Comparison of ENCODE assay signal across 29 cellular contexts in the genomic region with DNA sequence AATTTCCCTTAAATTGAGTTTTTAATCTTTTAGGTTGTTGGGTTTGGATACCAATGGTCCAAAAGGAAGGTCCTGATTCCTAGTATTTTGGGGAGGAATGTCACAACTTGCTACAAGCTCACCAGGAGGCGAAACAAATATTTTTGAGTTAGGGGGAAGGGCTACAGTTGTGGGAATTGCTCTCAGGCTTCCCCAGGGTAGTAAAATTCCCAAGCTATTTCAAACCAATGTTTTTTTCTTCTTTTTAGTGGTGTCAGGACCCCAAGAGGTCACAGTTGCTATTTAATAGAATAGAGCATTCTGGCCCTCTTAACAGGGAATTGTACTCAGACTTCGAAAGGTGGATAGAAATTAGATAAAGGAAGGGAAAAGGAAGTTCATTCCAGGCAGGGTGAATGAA.
"Had no signal": no experiment of that assay in that cellular context is flagged by ENCODE, and none has a peak within 500 bp of the region (broad histone marks: within the 10 kb centered on the region; RNA-seq: fewer than 3 reads in every experiment).

No MANE protein-coding gene starts in this region.

- H3K36me3 Mint-ChIP-seq: activated naive CD4-positive, alpha-beta T cell treated with anti-CD3 and anti-CD28 coated beads, Interleukin-2, amount 50 U/mL, for 24 hours; stimulated activated effector memory CD8-positive, alpha-beta T cell treated with anti-CD3 and anti-CD28 coated beads, Interleukin-12 subunit alpha, Interleukin-12 subunit beta, amount 100 ng/mL, for 72 hours had no signal

- H3K9me3 ChIP-seq: gastrocnemius medialis, right lobe of liver, tibial artery had no signal

- H3K4me3 Mint-ChIP-seq: activated CD8-positive, alpha-beta T cell treated with anti-CD3 and anti-CD28 coated beads for 36 hours; activated naive CD4-positive, alpha-beta T cell treated with anti-CD3 and anti-CD28 coated beads, Interleukin-2, amount 50 U/mL, for 24 hours; activated naive CD8-positive, alpha-beta T cell treated with anti-CD3 and anti-CD28 coated beads, Interleukin-2, amount 50 U/mL, for 24 hours; activated T-cell treated with anti-CD3 and anti-CD28 coated beads, Interleukin-2, amount 50 U/mL, for 4 hours; activated T-helper 17 cell treated with anti-CD3 and anti-CD28 coated beads, Interleukin-2, amount 50 U/mL, for 72 hours; dendritic cell treated with granulocyte-macrophage colony-stimulating factor and Interleukin-4, amounts not matched to agents 40 ng/mL and 50 ng/mL, for 4 days; natural killer cell treated with Interleukin-12 subunit alpha and Interleukin-12 subunit beta and Interleukin-15 and Interleukin-18, amount 100 ng/mL, for 72 hours; stimulated activated effector memory CD8-positive, alpha-beta T cell treated with anti-CD3 and anti-CD28 coated beads, Interleukin-12 subunit alpha, Interleukin-12 subunit beta, amount 100 ng/mL, for 72 hours; stimulated activated naive CD8-positive, alpha-beta T cell treated with anti-CD3 and anti-CD28 coated beads, Interleukin-15, amount 100 ng/mL, for 72 hours; T-helper 17 cell had no signal

- H3K4me1 Mint-ChIP-seq: activated naive CD4-positive, alpha-beta T cell treated with anti-CD3 and anti-CD28 coated beads, Interleukin-2, amount 50 U/mL, for 24 hours; activated naive CD8-positive, alpha-beta T cell treated with anti-CD3 and anti-CD28 coated beads, Interleukin-2, amount 50 U/mL, for 24 hours; activated T-helper 17 cell treated with anti-CD3 and anti-CD28 coated beads, Interleukin-2, amount 50 U/mL, for 72 hours; stimulated activated naive CD8-positive, alpha-beta T cell treated with anti-CD3 and anti-CD28 coated beads, Interleukin-15, amount 100 ng/mL, for 72 hours had no signal

- H3K9me3 Mint-ChIP-seq: activated CD8-positive, alpha-beta T cell treated with anti-CD3 and anti-CD28 coated beads for 36 hours; activated naive CD4-positive, alpha-beta T cell treated with anti-CD3 and anti-CD28 coated beads, Interleukin-2, amount 50 U/mL, for 24 hours; activated naive CD8-positive, alpha-beta T cell treated with anti-CD3 and anti-CD28 coated beads, Interleukin-2, amount 50 U/mL, for 24 hours; activated T-helper 17 cell treated with anti-CD3 and anti-CD28 coated beads, Interleukin-2, amount 50 U/mL, for 72 hours; natural killer cell treated with Interleukin-12 subunit alpha and Interleukin-12 subunit beta and Interleukin-15 and Interleukin-18, amount 100 ng/mL, for 72 hours; stimulated activated effector memory CD8-positive, alpha-beta T cell treated with anti-CD3 and anti-CD28 coated beads, Interleukin-12 subunit alpha, Interleukin-12 subunit beta, amount 100 ng/mL, for 72 hours; stimulated activated naive CD8-positive, alpha-beta T cell treated with anti-CD3 and anti-CD28 coated beads, Interleukin-15, amount 100 ng/mL, for 72 hours had no signal

- H3K27me3 ChIP-seq: gastrocnemius medialis, right lobe of liver, tibial artery had no signal

- H3K27ac ChIP-seq: right lobe of liver, skin epidermis, tibial artery, WERI-Rb-1 had no signal

- DNase-seq: activated CD4-positive, alpha-beta T cell treated with anti-CD3 and anti-CD28 coated beads, Interleukin-2, amount 50 U/mL, for 1 hour; activated CD4-positive, CD25-positive, alpha-beta regulatory T cell treated with anti-CD3 and anti-CD28 coated beads, Interleukin-2, amount 50 U/mL, for 72 hours; activated CD8-positive, alpha-beta T cell treated with anti-CD3 and anti-CD28 coated beads for 36 hours; activated gamma-delta T cell treated with Interleukin-2 at 50 U/mL for 16 hours; activated naive CD8-positive, alpha-beta T cell treated with anti-CD3 and anti-CD28 coated beads, Interleukin-2, amount 50 U/mL, for 24 hours; activated T-cell treated with anti-CD3 and anti-CD28 coated beads, Interleukin-2, amount 50 U/mL, for 4 hours; amygdala; central memory CD4-positive, alpha-beta T cell; effector CD4-positive, alpha-beta T cell; gastrocnemius medialis; glutamatergic neuron; left colon; mesenchymal stem cell; posterior cingulate gyrus; right lobe of liver; stimulated activated CD4-positive, alpha-beta T cell treated with anti-CD3 and anti-CD28 coated beads, Interleukin-12 subunit alpha, Interleukin-12 subunit beta, amount 100 ng/mL, for 4 hours; stimulated activated CD4-positive, alpha-beta T cell treated with anti-CD3 and anti-CD28 coated beads, Interleukin-4, amount 100 ng/mL, for 24 hours; stimulated activated naive CD8-positive, alpha-beta T cell treated with anti-CD3 and anti-CD28 coated beads, Interleukin-15, amount 100 ng/mL, for 72 hours; substantia nigra; T-helper 17 cell; T1000; tibial artery; WERI-Rb-1 had no signal

- ATAC-seq: activated CD8-positive, alpha-beta T cell treated with anti-CD3 and anti-CD28 coated beads for 36 hours; activated naive CD8-positive, alpha-beta T cell treated with anti-CD3 and anti-CD28 coated beads, Interleukin-2, amount 50 U/mL, for 24 hours; activated T-cell treated with anti-CD3 and anti-CD28 coated beads, Interleukin-2, amount 50 U/mL, for 4 hours; activated T-helper 17 cell treated with anti-CD3 and anti-CD28 coated beads, Interleukin-2, amount 50 U/mL, for 72 hours; left colon; natural killer cell treated with Interleukin-12 subunit alpha and Interleukin-12 subunit beta and Interleukin-15 and Interleukin-18, amount 100 ng/mL, for 72 hours; right lobe of liver; stimulated activated effector memory CD8-positive, alpha-beta T cell treated with anti-CD3 and anti-CD28 coated beads, Interleukin-12 subunit alpha, Interleukin-12 subunit beta, amount 100 ng/mL, for 72 hours; stimulated activated naive CD8-positive, alpha-beta T cell treated with anti-CD3 and anti-CD28 coated beads, Interleukin-15, amount 100 ng/mL, for 72 hours; T-helper 17 cell had no signal

- H3K4me1 ChIP-seq: tibial artery had no signal

- H3K27me3 Mint-ChIP-seq: activated CD8-positive, alpha-beta T cell treated with anti-CD3 and anti-CD28 coated beads for 36 hours; activated naive CD4-positive, alpha-beta T cell treated with anti-CD3 and anti-CD28 coated beads, Interleukin-2, amount 50 U/mL, for 24 hours; activated naive CD8-positive, alpha-beta T cell treated with anti-CD3 and anti-CD28 coated beads, Interleukin-2, amount 50 U/mL, for 24 hours; activated T-helper 17 cell treated with anti-CD3 and anti-CD28 coated beads, Interleukin-2, amount 50 U/mL, for 72 hours; dendritic cell treated with granulocyte-macrophage colony-stimulating factor and Interleukin-4, amounts not matched to agents 40 ng/mL and 50 ng/mL, for 4 days; natural killer cell treated with Interleukin-12 subunit alpha and Interleukin-12 subunit beta and Interleukin-15 and Interleukin-18, amount 100 ng/mL, for 72 hours; stimulated activated naive CD8-positive, alpha-beta T cell treated with anti-CD3 and anti-CD28 coated beads, Interleukin-15, amount 100 ng/mL, for 72 hours; T-helper 17 cell had no signal

- H3K4me3 ChIP-seq: gastrocnemius medialis, right lobe of liver, skin epidermis, tibial artery had no signal

- H3K27ac Mint-ChIP-seq: activated CD8-positive, alpha-beta T cell treated with anti-CD3 and anti-CD28 coated beads for 36 hours; activated naive CD4-positive, alpha-beta T cell treated with anti-CD3 and anti-CD28 coated beads, Interleukin-2, amount 50 U/mL, for 24 hours; activated naive CD8-positive, alpha-beta T cell treated with anti-CD3 and anti-CD28 coated beads, Interleukin-2, amount 50 U/mL, for 24 hours; activated T-helper 17 cell treated with anti-CD3 and anti-CD28 coated beads, Interleukin-2, amount 50 U/mL, for 72 hours; dendritic cell treated with granulocyte-macrophage colony-stimulating factor and Interleukin-4, amounts not matched to agents 40 ng/mL and 50 ng/mL, for 4 days; natural killer cell treated with Interleukin-12 subunit alpha and Interleukin-12 subunit beta and Interleukin-15 and Interleukin-18, amount 100 ng/mL, for 72 hours; stimulated activated effector memory CD8-positive, alpha-beta T cell treated with anti-CD3 and anti-CD28 coated beads, Interleukin-12 subunit alpha, Interleukin-12 subunit beta, amount 100 ng/mL, for 72 hours; stimulated activated naive CD8-positive, alpha-beta T cell treated with anti-CD3 and anti-CD28 coated beads, Interleukin-15, amount 100 ng/mL, for 72 hours; T-helper 17 cell had no signal

- H3K36me3 ChIP-seq: gastrocnemius medialis, right lobe of liver, tibial artery, WERI-Rb-1 had no signal
